14 cellular contexts compared by ENCODE assay signal in genomic region chr15:80709542-80709941, GRCh38. TPM values are rescaled to one million over a fixed set of nuclear protein-coding genes. Genes with fewer than 3 reads are reported as not detected.
DNase-seq lines count a peak whose midpoint lies in the region; ATAC-seq and TF ChIP-seq lines count a peak whose summit lies in the region.
"Had no signal": no experiment of that assay in that cellular context is flagged by ENCODE, and none has a peak within 500 bp of the region (broad histone marks: within the 10 kb centered on the region; RNA-seq: fewer than 3 reads in every experiment).

No MANE protein-coding gene starts in this region.

- H3K27ac ChIP-seq in C4-2B, result peak overlapping the region; percentile 43; the same call in 1 of the 2 replicates
- H3K27ac ChIP-seq in mammary epithelial cell (ENCODE audit: insufficient read depth, low read depth, low read length), result peak overlapping the region; percentile 68

- intact Hi-C loops in mammary epithelial cell (cut with micrococcal nuclease), result loop anchor here (1.0 kb wide), 1 partner anchor 13 kb away; no protein-coding TSS in a partner anchor
- intact Hi-C loops in mucosa of descending colon (cut with DNase I, micrococcal nuclease), result no loop called here

- in situ Hi-C loops in mammary epithelial cell (cut with MboI; ENCODE audit: low sequenced_read_pairs in 2 of 2), result no loop called here

- ATAC-seq in mucosa of descending colon (peak; percentile 96), GM21737 (IDR thresholded peaks at IDR 0.05; ENCODE audit: unreplicated experiment) (no peak), GM18861 (IDR thresholded peaks at IDR 0.05; ENCODE audit: unreplicated experiment) (no peak)
- ATAC-seq: activated T-cell treated with anti-CD3 and anti-CD28 coated beads, Interleukin-2, amount 50 U/mL, for 72 hours; SK-N-SH treated with all-trans-retinoic acid at 6 μM for 48 hours had no signal

- no peak for TF ChIP-seq CTCF in C4-2B (conservative IDR thresholded peaks at IDR 0.05)
- no peak for TF ChIP-seq CTCF in mammary epithelial cell (conservative IDR thresholded peaks at IDR 0.05 in 1 of 2, IDR thresholded peaks at IDR 0.05 in 1 of 2; ENCODE audit: extremely low read depth in 1 of 2, insufficient read depth in 1 of 2, low read depth in 1 of 2, low read length in 2 of 2)
- TF ChIP-seq CTCF in mucosa of descending colon (IDR thresholded peaks at IDR 0.05), result no peak

- H3K4me2 ChIP-seq in mammary epithelial cell (ENCODE audit: insufficient read depth, low read depth, low read length), result peak overlapping the region; percentile 65

- H3K4me3 ChIP-seq in mammary epithelial cell (replicated peaks in 1 of 3; ENCODE audit: insufficient read depth in 1 of 3, low read depth in 2 of 3, low read length in 3 of 3) (no peak overlapping the region), mucosa of descending colon (no peak overlapping the region)

- H3K4me1 ChIP-seq in mammary epithelial cell (ENCODE audit: insufficient read depth, low read length) (peaks cover 24% of the 10 kb centered on the region), mucosa of descending colon (ENCODE audit: low read depth) (peaks cover 58% of the 10 kb centered on the region)

- BruUV-seq in mammary epithelial cell (replicated peaks; lab: Mats Ljungman, UMichigan), result no TSS peak

- no peaks in the 10 kb centered on the region for H3K27me3 ChIP-seq in mammary epithelial cell (ENCODE audit: insufficient read depth, low read length)

- H3K9me3 ChIP-seq in mammary epithelial cell (replicated peaks; ENCODE audit: insufficient read depth, low read length) (no peaks in the 10 kb centered on the region), mucosa of descending colon (no peaks in the 10 kb centered on the region)

- CTCF ChIA-PET in mammary epithelial cell (lab: Charles Lee; ENCODE audit: low non-redundant PET), result no interaction called here

- DNase-seq in NCI-H2029 (lab: John Stamatoyannopoulos, UW), result peak; percentile 77
- DNase-seq in mammary epithelial cell, result peak; percentile 75
- DNase-seq in mucosa of descending colon, result peak; percentile 81 to 85 (median 83)
- no peak for DNase-seq in glomerular visceral epithelial cell (ENCODE audit: extremely low spot score)
- no peak for DNase-seq in stimulated activated CD4-positive, alpha-beta T cell treated with anti-CD3 and anti-CD28 coated beads, Interleukin-12 subunit alpha, Interleukin-12 subunit beta, amount 100 ng/mL, for 4 hours
- DNase-seq: activated CD4-positive, alpha-beta memory T cell treated with anti-CD3 and anti-CD28 coated beads for 36 hours; activated T-cell treated with anti-CD3 and anti-CD28 coated beads, Interleukin-2, amount 50 U/mL, for 72 hours; glutamatergic neuron; NCI-H2107; posterior cingulate gyrus had no signal

- peak overlapping the region; percentile 37 for H3K9ac ChIP-seq in mammary epithelial cell (ENCODE audit: insufficient read depth, low read length)

- H3K36me3 ChIP-seq in mammary epithelial cell (ENCODE audit: insufficient read depth, low read length), result peaks cover 2% of the 10 kb centered on the region
- H3K36me3 ChIP-seq in mucosa of descending colon (ENCODE audit: low read depth), result no peaks in the 10 kb centered on the region

- H2AFZ ChIP-seq in mammary epithelial cell (ENCODE audit: low read depth, low read length), result peak overlapping the region; percentile 0

- WGBS in mammary epithelial cell (ENCODE audit: low coverage, missing lambda C conversion rate), result 29% methylated on average over 6 of the region's 6 CpGs

- dilution Hi-C loops in mammary epithelial cell (cut with HindIII; ENCODE audit: low sequenced_read_pairs), result loop anchor here (5.0 kb wide), 2 partner anchors 58 to 163 kb away; no protein-coding TSS in a partner anchor

- H3K79me2 ChIP-seq in mammary epithelial cell (ENCODE audit: insufficient read depth, low read length), result peaks cover 94% of the 10 kb centered on the region

- H4K20me1 ChIP-seq in mammary epithelial cell (ENCODE audit: insufficient read depth, low read length), result no peaks in the 10 kb centered on the region

RNA-seq across cellular contexts. Expression of gene ABHD17C, which starts 14.4 kb away (rescaled TPM):
- total RNA-seq in mammary epithelial cell (10 to 100 TPM in 1 of 2 donors, 1 to 10 TPM in 1; 5.2 to 23.2 TPM), mucosa of descending colon (100 to 1,000 TPM in 2 of 3 donors, 10 to 100 TPM in 1; 84.4 to 192 (median 157) TPM)
- 21.7 TPM for polyA plus RNA-seq in mammary epithelial cell
- polyA minus RNA-seq in mammary epithelial cell, result 38.2 TPM

Comparison
In these comparisons a context has a peak if more than half of its experiments do, and no peak if none do; other contexts are left out.
1. DNase-seq: peak in NCI-H2029 (single experiment), mammary epithelial cell (single experiment) and mucosa of descending colon (3 of 3); none in glomerular visceral epithelial cell (single experiment) and stimulated activated CD4-positive, alpha-beta T cell treated with anti-CD3 and anti-CD28 coated beads, Interleukin-12 subunit alpha, Interleukin-12 subunit beta, amount 100 ng/mL, for 4 hours (single experiment).